ENCODE assay signal across 1 cellular context in genomic region chr1:101507547-101507971, GRCh38.
TF ChIP-seq lines count a peak whose summit lies in the region.

No MANE protein-coding gene starts in this region.

TF ChIP-seq in H1, 55 proteins besides CTCF, POLR2A, EP300 and RAD21:
- no peak for TF ChIP-seq POU5F1 (IDR thresholded peaks at IDR 0.05; ENCODE audit: low read depth, low read length)
- TF ChIP-seq PHF8 (conservative IDR thresholded peaks at IDR 0.05; ENCODE audit: low read depth, low read length) = no peak
- no peak for TF ChIP-seq TBP (IDR thresholded peaks at IDR 0.05; ENCODE audit: low read depth, low read length)
- no peak for TF ChIP-seq YY1 (IDR thresholded peaks at IDR 0.05; ENCODE audit: low read depth, low read length)
- no peak for TF ChIP-seq TCF12 (IDR thresholded peaks at IDR 0.05; ENCODE audit: low read depth, low read length)
- no peak for TF ChIP-seq KDM4A (IDR thresholded peaks at IDR 0.05; ENCODE audit: low read depth, low read length, severe bottlenecking)
- no peak for TF ChIP-seq TAF7 (optimal IDR thresholded peaks at IDR 0.05; ENCODE audit: borderline replicate concordance, low read depth, low read length)
- TF ChIP-seq GTF2F1 (IDR thresholded peaks at IDR 0.05; ENCODE audit: borderline replicate concordance, low read depth, low read length) = no peak
- TF ChIP-seq GABPA (IDR thresholded peaks at IDR 0.05; ENCODE audit: borderline replicate concordance, insufficient read depth, low read length) = no peak
- TF ChIP-seq POLR2AphosphoS5 (IDR thresholded peaks at IDR 0.05; ENCODE audit: low read depth, low read length) = no peak
- no peak for TF ChIP-seq RBBP5 (IDR thresholded peaks at IDR 0.05; ENCODE audit: borderline replicate concordance, low read depth, low read length)
- no peak for TF ChIP-seq RXRA (IDR thresholded peaks at IDR 0.05; ENCODE audit: insufficient read depth, low read depth, low read length)
- no peak for TF ChIP-seq TEAD4 (IDR thresholded peaks at IDR 0.05; ENCODE audit: low read depth, low read length)
- no peak for TF ChIP-seq MAFK (IDR thresholded peaks at IDR 0.05; ENCODE audit: low read depth, low read length)
- no peak for TF ChIP-seq SP1 (IDR thresholded peaks at IDR 0.05; ENCODE audit: low read depth, low read length)
- TF ChIP-seq RFX5 (IDR thresholded peaks at IDR 0.05; ENCODE audit: borderline replicate concordance, low read depth, low read length) = no peak
TF ChIP-seq in H1: peak in this region for 0.
